ENCODE assay signal across 7 cellular contexts in genomic region chrX:149829751-149830191, GRCh38. TPM values are rescaled to one million over a fixed set of nuclear protein-coding genes. Genes with fewer than 3 reads are reported as not detected.
DNase-seq lines count a peak whose midpoint lies in the region; ATAC-seq and TF ChIP-seq lines count a peak whose summit lies in the region.

No MANE protein-coding gene starts in this region.

- H3K9me3 ChIP-seq in RWPE2 (ENCODE audit: severe bottlenecking) = no peaks in the 10 kb centered on the region
- no peaks in the 10 kb centered on the region for H3K9me3 ChIP-seq in gastrocnemius medialis

- DNase-seq in RWPE2 (ENCODE audit: low spot score) (no peak), epithelial cell of prostate (ENCODE audit: low read depth, low spot score) (peak; percentile 68), ureter (ENCODE audit: low spot score) (no peak), gastrocnemius medialis (no peak), GF-D8 (lab: John Stamatoyannopoulos, UW) (no peak)
- peak; percentile 1 for DNase-seq in stimulated activated CD8-positive, alpha-beta memory T cell treated with anti-CD3 and anti-CD28 coated beads, Interleukin-7, amount 100 ng/mL, for 24 hours (ENCODE audit: low read depth)

- H3K36me3 ChIP-seq in RWPE2 (ENCODE audit: low read depth) = no peaks in the 10 kb centered on the region
- H3K36me3 ChIP-seq in gastrocnemius medialis = no peaks in the 10 kb centered on the region

- no peak overlapping the region for H3K4me3 ChIP-seq in RWPE2 (ENCODE audit: severe bottlenecking)
- H3K4me3 ChIP-seq in gastrocnemius medialis = no peak overlapping the region

- peak overlapping the region; percentile 55 for H3K27ac ChIP-seq in RWPE2 (ENCODE audit: poor library complexity, severe bottlenecking)
- peak overlapping the region; percentile 92 for H3K27ac ChIP-seq in epithelial cell of prostate
- no peak overlapping the region for H3K27ac ChIP-seq in gastrocnemius medialis

- in situ Hi-C loops in gastrocnemius medialis (cut with MboI; ENCODE audit: low sequenced_read_pairs in 4 of 4) = no loop called here

- TF ChIP-seq CTCF in RWPE2 (IDR thresholded peaks at IDR 0.05; ENCODE audit: poor library complexity, severe bottlenecking) (no peak), gastrocnemius medialis (IDR thresholded peaks at IDR 0.05 in 4 of 5, conservative IDR thresholded peaks at IDR 0.05 in 1 of 5) (no peak)

- intact Hi-C loops in gastrocnemius medialis (cut with DNase I; ENCODE audit: low total_unique reads) = no loop called here

- ATAC-seq in GM21381 (IDR thresholded peaks at IDR 0.05; ENCODE audit: unreplicated experiment) (peak; percentile 46), RWPE2 (ENCODE audit: low read depth) (peak; percentile 89), gastrocnemius medialis (no peak)

- TF ChIP-seq POLR2A in gastrocnemius medialis (IDR thresholded peaks at IDR 0.05) = no peak

- H3K27me3 ChIP-seq in RWPE2 (ENCODE audit: insufficient read depth, poor library complexity, severe bottlenecking) (no peaks in the 10 kb centered on the region), gastrocnemius medialis (no peaks in the 10 kb centered on the region)

- H3K4me1 ChIP-seq in RWPE2 (ENCODE audit: insufficient read depth, poor library complexity, severe bottlenecking) (peaks cover 6% of the 10 kb centered on the region), gastrocnemius medialis (no peaks in the 10 kb centered on the region)

RNA-seq across cellular contexts. Expression of gene MAGEA9, which starts 48.0 kb away (rescaled TPM):
- total RNA-seq in ureter (not detected), gastrocnemius medialis (not detected)

RNA-seq across cellular contexts. Expression of gene MAGEA8, which starts 51.2 kb away (rescaled TPM):
- total RNA-seq in ureter (not detected), gastrocnemius medialis (not detected)

RNA-seq across cellular contexts. Expression of gene HSFX1, which starts 55.9 kb away (rescaled TPM):
- 2.5 TPM for total RNA-seq in ureter
- total RNA-seq in gastrocnemius medialis = under 1 TPM in 2 of 4 donors, not detected in 2; 0.42 to 0.46 TPM

Comparison
In these comparisons a context has a peak if more than half of its experiments do, and no peak if none do; other contexts are left out.
1. ATAC-seq: peak in GM21381 (single experiment) and RWPE2 (single experiment); none in gastrocnemius medialis (0 of 2).
2. DNase-seq: peak in epithelial cell of prostate (single experiment) and stimulated activated CD8-positive, alpha-beta memory T cell treated with anti-CD3 and anti-CD28 coated beads, Interleukin-7, amount 100 ng/mL, for 24 hours (single experiment); none in RWPE2 (single experiment), ureter (single experiment), gastrocnemius medialis (0 of 2) and GF-D8 (single experiment).
3. H3K27ac ChIP-seq: peak in RWPE2 (single experiment) and epithelial cell of prostate (single experiment); none in gastrocnemius medialis (0 of 4).